8 cellular contexts compared by ENCODE assay signal in the genomic region with DNA sequence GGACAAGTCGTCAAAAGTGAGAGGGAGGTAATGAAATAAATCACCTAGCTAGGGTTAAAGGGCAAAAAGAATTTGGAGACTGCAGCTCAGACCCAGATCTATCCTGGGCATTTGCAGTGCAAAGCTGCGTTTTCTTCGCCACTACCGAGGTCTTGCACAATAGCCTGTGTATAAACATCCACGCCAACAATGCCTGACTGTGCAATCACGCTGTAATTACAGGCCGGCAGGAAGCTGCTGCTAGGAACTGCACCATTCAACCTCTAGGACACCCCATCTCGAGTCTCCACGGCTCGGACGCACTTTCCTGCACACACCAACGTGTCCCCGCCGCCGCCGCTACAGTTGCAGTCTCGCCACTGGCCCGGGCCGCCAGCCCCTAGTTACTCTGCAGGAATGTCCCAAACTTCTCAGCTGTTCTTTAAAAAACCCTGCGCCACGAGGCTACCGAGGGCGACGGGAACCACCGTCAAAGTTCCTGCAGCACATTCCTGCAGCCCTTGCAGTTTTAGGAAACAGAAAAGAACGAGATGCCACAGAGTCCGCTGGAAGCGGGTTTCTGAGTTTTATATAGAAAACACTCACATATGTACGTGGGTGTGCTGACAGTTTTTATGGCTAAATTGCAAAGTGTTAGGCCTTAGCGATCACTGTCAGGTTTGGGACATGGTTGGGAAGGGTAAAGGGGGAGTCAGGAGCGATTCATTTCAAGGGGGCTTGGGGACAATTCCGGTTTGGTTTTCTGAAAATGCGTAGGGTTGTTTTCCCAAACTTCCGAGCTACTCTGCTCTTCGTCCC.
DNase-seq lines count a peak whose midpoint lies in the region; ATAC-seq, FAIRE-seq and TF ChIP-seq lines count a peak whose summit lies in the region.

No MANE protein-coding gene starts in this region.

- peak overlapping the region; percentile 94 for H3K27ac Mint-ChIP-seq in dendritic cell treated with granulocyte-macrophage colony-stimulating factor and Interleukin-4, amounts not matched to agents 40 ng/mL and 50 ng/mL, for 4 days

- peak overlapping the region; percentile 94 for H3K4me2 ChIP-seq in HepG2 (ENCODE audit: low read depth, low read length)

- peak overlapping the region; percentile 84 for H3K4me3 Mint-ChIP-seq in dendritic cell treated with granulocyte-macrophage colony-stimulating factor and Interleukin-4, amounts not matched to agents 40 ng/mL and 50 ng/mL, for 4 days

- peak overlapping the region; percentile 86 for H3K27ac ChIP-seq in HepG2 (ENCODE audit: extremely low read length, insufficient read depth, low read length)

- peak; percentile 94 for FAIRE-seq in HepG2 (lab: Jason Lieb, UNC)

- H3K27me3 ChIP-seq in HepG2 (ENCODE audit: control insufficient read depth in 1 of 2, insufficient read depth in 2 of 2, low read length in 2 of 2): no peaks in the 10 kb centered on the region; a peak in 1 of 5 replicates

- peak; percentile 60 for TF ChIP-seq RAD21 in HepG2 (CRISPR knock-in tag; IDR thresholded peaks at IDR 0.05)

- ATAC-seq in HepG2 (peak; percentile 87), GM21381 (IDR thresholded peaks at IDR 0.05; ENCODE audit: unreplicated experiment) (no peak)

- intact Hi-C loops in dendritic cell treated with granulocyte-macrophage colony-stimulating factor and Interleukin-4, amounts not matched to agents 40 ng/mL and 50 ng/mL, for 4 days (cut with micrococcal nuclease): loop anchor here (2.0 kb wide), 3 partner anchors 15 to 39 kb away; no protein-coding TSS in a partner anchor
- intact Hi-C loops in HepG2 (cut with micrococcal nuclease; ENCODE audit: unreplicated experiment): loop anchor here (2.0 kb wide), 2 partner anchors 27 to 39 kb away; no protein-coding TSS in a partner anchor

- DNase-seq in ACHN: peak; percentile 75
- DNase-seq in NCI-H146 treated with DMSO at 0.1 percent for 48 hours (lab: John Stamatoyannopoulos, UW; ENCODE audit: unreplicated experiment): peak; percentile 42
- DNase-seq in activated CD4-positive, alpha-beta T cell treated with anti-CD3 and anti-CD28 coated beads for 4 hours: peak; percentile 42 to 49
- DNase-seq in HepG2 (ENCODE audit: low spot score): peak; percentile 95
- DNase-seq in stimulated activated CD4-positive, alpha-beta T cell treated with anti-CD3 and anti-CD28 coated beads, Interleukin-2, amount 100 ng/mL, for 4 hours (ENCODE audit: low read depth): peak; percentile 28

- H3K9me3 Mint-ChIP-seq in dendritic cell treated with granulocyte-macrophage colony-stimulating factor and Interleukin-4, amounts not matched to agents 40 ng/mL and 50 ng/mL, for 4 days: no peaks in the 10 kb centered on the region

- H3K36me3 ChIP-seq in HepG2 (replicated peaks in 1 of 2; ENCODE audit: control insufficient read depth in 1 of 2, insufficient read depth in 2 of 2, low read length in 2 of 2): no peaks in the 10 kb centered on the region

- H3K36me3 Mint-ChIP-seq in dendritic cell treated with granulocyte-macrophage colony-stimulating factor and Interleukin-4, amounts not matched to agents 40 ng/mL and 50 ng/mL, for 4 days (ENCODE audit: low read depth): peaks cover 12% of the 10 kb centered on the region

- no peaks in the 10 kb centered on the region for H3K9me3 ChIP-seq in HepG2 (ENCODE audit: low read length)

- POLR2A ChIA-PET in HepG2 (lab: Yijun Ruan, JAX): interaction anchor here (0.7 to 6.1 kb wide), 24 partner anchors 10 to 211 kb away, joined by 3 to 115 read pairs (median 5); partner anchors contain the start of genes FAM161B, PTGR2 and ZNF410

- H3K79me2 ChIP-seq in HepG2 (ENCODE audit: insufficient read depth, low read length): peaks cover 62% of the 10 kb centered on the region

- peak; percentile 36; the same call in 1 of the 2 replicates for TF ChIP-seq CTCF in HepG2 (CRISPR knock-in tag; IDR thresholded peaks at IDR 0.05)

- TF ChIP-seq EP300 in HepG2 (IDR thresholded peaks at IDR 0.05; ENCODE audit: low read depth in 2 of 2, low read length in 2 of 2): peak; percentile 81 to 87; a peak in 3 of 4 replicates
- TF ChIP-seq EP300 in HepG2 (CRISPR knock-in tag; IDR thresholded peaks at IDR 0.05; ENCODE audit: borderline replicate concordance): peak; percentile 72

- H3K9ac ChIP-seq in HepG2 (ENCODE audit: insufficient read depth, low read depth, low read length): peak overlapping the region; percentile 96

- H2AFZ ChIP-seq in HepG2 (ENCODE audit: low read length): no peak overlapping the region

- no peaks in the 10 kb centered on the region for H4K20me1 ChIP-seq in HepG2 (ENCODE audit: insufficient read depth, low read length)

- 1% methylated on average over 29 of the region's 35 CpGs for WGBS in HepG2 (ENCODE audit: low lambda C conversion rate)

- in situ Hi-C loops in ACHN (cut with HindIII; ENCODE audit: low pct_ligation_motif_present, low pct_unique_long_range_greater_than_20kb, low sequenced_read_pairs): no loop called here
- in situ Hi-C loops in HepG2 (cut with HindIII; ENCODE audit: extremely low pct_ligation_motif_present, low pct_unique_long_range_greater_than_20kb): no loop called here

- no TSS peak for BruUV-seq in HepG2 (replicated peaks; lab: Mats Ljungman, UMichigan)

- H3K4me1 ChIP-seq in HepG2 (ENCODE audit: insufficient read depth, low read length): peaks cover 69% of the 10 kb centered on the region

- no peaks in the 10 kb centered on the region for H3K27me3 Mint-ChIP-seq in dendritic cell treated with granulocyte-macrophage colony-stimulating factor and Interleukin-4, amounts not matched to agents 40 ng/mL and 50 ng/mL, for 4 days

- CTCF ChIA-PET in HepG2 (lab: Yijun Ruan, JAX; ENCODE audit: low intra/inter-chr PET ratio, low total read pairs): no interaction called here

- peaks cover 51% of the 10 kb centered on the region for H3K4me1 Mint-ChIP-seq in dendritic cell treated with granulocyte-macrophage colony-stimulating factor and Interleukin-4, amounts not matched to agents 40 ng/mL and 50 ng/mL, for 4 days (ENCODE audit: low read depth)

- peak overlapping the region; percentile 76 to 80 (median 79) for H3K4me3 ChIP-seq in HepG2 (replicated peaks in 1 of 3; ENCODE audit: insufficient read depth in 1 of 3, low read depth in 2 of 3, low read length in 3 of 3)

- peak; percentile 11 for TF ChIP-seq POLR2A in GM19099 (IDR thresholded peaks at IDR 0.05; ENCODE audit: extremely low read depth, insufficient read length, low read depth)
- TF ChIP-seq POLR2A in HepG2 (IDR thresholded peaks at IDR 0.05; ENCODE audit: insufficient read depth in 1 of 2, low read depth in 2 of 2, low read length in 2 of 2): peak; percentile 84 to 86

TF ChIP-seq in HepG2, 621 proteins besides CTCF, POLR2A, EP300 and RAD21 (continues in another document):
- TF ChIP-seq ZFY (CRISPR knock-in tag; IDR thresholded peaks at IDR 0.05) (peak; percentile 65; the same call in 1 of the 2 replicates), GATA4 (IDR thresholded peaks at IDR 0.05; ENCODE audit: borderline replicate concordance, low read depth) (no peak), SAFB2 (CRISPR knock-in tag; IDR thresholded peaks at IDR 0.05; ENCODE audit: borderline replicate concordance, low read depth) (no peak; the same call in 1 of the 2 replicates), ZFP62 (CRISPR knock-in tag; IDR thresholded peaks at IDR 0.05) (no peak)
- TF ChIP-seq, protein P1, sequence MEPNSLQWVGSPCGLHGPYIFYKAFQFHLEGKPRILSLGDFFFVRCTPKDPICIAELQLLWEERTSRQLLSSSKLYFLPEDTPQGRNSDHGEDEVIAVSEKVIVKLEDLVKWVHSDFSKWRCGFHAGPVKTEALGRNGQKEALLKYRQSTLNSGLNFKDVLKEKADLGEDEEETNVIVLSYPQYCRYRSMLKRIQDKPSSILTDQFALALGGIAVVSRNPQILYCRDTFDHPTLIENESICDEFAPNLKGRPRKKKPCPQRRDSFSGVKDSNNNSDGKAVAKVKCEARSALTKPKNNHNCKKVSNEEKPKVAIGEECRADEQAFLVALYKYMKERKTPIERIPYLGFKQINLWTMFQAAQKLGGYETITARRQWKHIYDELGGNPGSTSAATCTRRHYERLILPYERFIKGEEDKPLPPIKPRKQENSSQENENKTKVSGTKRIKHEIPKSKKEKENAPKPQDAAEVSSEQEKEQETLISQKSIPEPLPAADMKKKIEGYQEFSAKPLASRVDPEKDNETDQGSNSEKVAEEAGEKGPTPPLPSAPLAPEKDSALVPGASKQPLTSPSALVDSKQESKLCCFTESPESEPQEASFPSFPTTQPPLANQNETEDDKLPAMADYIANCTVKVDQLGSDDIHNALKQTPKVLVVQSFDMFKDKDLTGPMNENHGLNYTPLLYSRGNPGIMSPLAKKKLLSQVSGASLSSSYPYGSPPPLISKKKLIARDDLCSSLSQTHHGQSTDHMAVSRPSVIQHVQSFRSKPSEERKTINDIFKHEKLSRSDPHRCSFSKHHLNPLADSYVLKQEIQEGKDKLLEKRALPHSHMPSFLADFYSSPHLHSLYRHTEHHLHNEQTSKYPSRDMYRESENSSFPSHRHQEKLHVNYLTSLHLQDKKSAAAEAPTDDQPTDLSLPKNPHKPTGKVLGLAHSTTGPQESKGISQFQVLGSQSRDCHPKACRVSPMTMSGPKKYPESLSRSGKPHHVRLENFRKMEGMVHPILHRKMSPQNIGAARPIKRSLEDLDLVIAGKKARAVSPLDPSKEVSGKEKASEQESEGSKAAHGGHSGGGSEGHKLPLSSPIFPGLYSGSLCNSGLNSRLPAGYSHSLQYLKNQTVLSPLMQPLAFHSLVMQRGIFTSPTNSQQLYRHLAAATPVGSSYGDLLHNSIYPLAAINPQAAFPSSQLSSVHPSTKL (CRISPR knock-in tag; IDR thresholded peaks at IDR 0.05): peak; percentile 87

Comparison
In these comparisons a context has a peak if more than half of its experiments do, and no peak if none do; other contexts are left out.
1. DNase-seq: peak in every context shown above with its lines; median percentile 95 in HepG2; 75 in ACHN; 46 in activated CD4-positive, alpha-beta T cell treated with anti-CD3 and anti-CD28 coated beads for 4 hours; 42 in NCI-H146 treated with DMSO at 0.1 percent for 48 hours; 28 in stimulated activated CD4-positive, alpha-beta T cell treated with anti-CD3 and anti-CD28 coated beads, Interleukin-2, amount 100 ng/mL, for 4 hours.